25 cellular contexts compared by ENCODE assay signal in the genomic region with DNA sequence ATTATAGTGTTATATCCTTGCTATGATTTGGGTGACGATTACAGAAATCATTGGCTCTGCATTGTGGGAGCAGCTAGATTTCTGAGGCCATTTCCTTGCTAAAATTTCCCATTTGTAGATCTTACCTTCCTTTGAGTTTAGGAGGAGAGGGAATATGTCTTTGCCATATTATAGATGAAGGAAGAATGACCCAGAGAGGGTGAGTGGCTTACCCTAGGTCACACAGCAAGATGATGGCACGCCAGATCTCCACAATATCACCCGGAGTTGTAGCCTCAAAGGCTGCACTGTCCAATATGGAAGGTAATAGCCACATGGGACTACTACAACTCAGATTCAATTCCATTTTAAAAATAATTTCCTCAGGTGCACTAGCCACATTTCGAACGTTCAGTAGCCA. TPM values are rescaled to one million over a fixed set of nuclear protein-coding genes. Genes with fewer than 3 reads are reported as not detected.
"Had no signal": no experiment of that assay in that cellular context is flagged by ENCODE, and none has a peak within 500 bp of the region (broad histone marks: within the 10 kb centered on the region; RNA-seq: fewer than 3 reads in every experiment).

No MANE protein-coding gene starts in this region.

- H3K27me3 ChIP-seq: ovary had no signal

- H3K4me1 ChIP-seq: esophagus squamous epithelium, lower lobe of right lung, psoas muscle, sigmoid colon, transverse colon, upper lobe of right lung had no signal

- H3K27ac ChIP-seq: esophagus squamous epithelium, lower lobe of right lung, ovary, psoas muscle, sigmoid colon, transverse colon, upper lobe of right lung had no signal

- H3K9me3 Mint-ChIP-seq: dendritic cell treated with granulocyte-macrophage colony-stimulating factor and Interleukin-4, amounts not matched to agents 40 ng/mL and 50 ng/mL, for 4 days; immature natural killer cell; naive thymus-derived CD8-positive, alpha-beta T cell; nephron progenitor cell; stimulated activated memory B cell treated with anti-CD40 and anti-IgM and Interleukin-4, amounts not matched to agents 10 μg/mL and 1 μg/mL and 100 μg/mL, for 72 hours had no signal

- H3K4me3 Mint-ChIP-seq: dendritic cell treated with granulocyte-macrophage colony-stimulating factor and Interleukin-4, amounts not matched to agents 40 ng/mL and 50 ng/mL, for 4 days; immature natural killer cell; naive thymus-derived CD8-positive, alpha-beta T cell; nephron progenitor cell; stimulated activated memory B cell treated with anti-CD40 and anti-IgM and Interleukin-4, amounts not matched to agents 10 μg/mL and 1 μg/mL and 100 μg/mL, for 72 hours had no signal

- H3K4me1 Mint-ChIP-seq: immature natural killer cell; naive thymus-derived CD8-positive, alpha-beta T cell; stimulated activated memory B cell treated with anti-CD40 and anti-IgM and Interleukin-4, amounts not matched to agents 10 μg/mL and 1 μg/mL and 100 μg/mL, for 72 hours had no signal

- H3K4me3 ChIP-seq: esophagus squamous epithelium, lower lobe of right lung, ovary, psoas muscle, sigmoid colon, transverse colon, upper lobe of right lung had no signal

- ATAC-seq: left ventricle myocardium superior; lower lobe of right lung; naive thymus-derived CD8-positive, alpha-beta T cell; psoas muscle; right cardiac atrium; stimulated activated memory B cell treated with anti-CD40 and anti-IgM and Interleukin-4, amounts not matched to agents 10 μg/mL and 1 μg/mL and 100 μg/mL, for 72 hours; stimulated activated naive CD8-positive, alpha-beta T cell treated with anti-CD3 and anti-CD28 coated beads, Interleukin-15, Interleukin-2, amounts not matched to agents 100 U/mL and 50 U/mL, for 24 hours; upper lobe of right lung had no signal

- H3K27me3 Mint-ChIP-seq: dendritic cell treated with granulocyte-macrophage colony-stimulating factor and Interleukin-4, amounts not matched to agents 40 ng/mL and 50 ng/mL, for 4 days had no signal

- H3K36me3 ChIP-seq: esophagus squamous epithelium, lower lobe of right lung, ovary, sigmoid colon, transverse colon, upper lobe of right lung had no signal

- H3K27ac Mint-ChIP-seq: dendritic cell treated with granulocyte-macrophage colony-stimulating factor and Interleukin-4, amounts not matched to agents 40 ng/mL and 50 ng/mL, for 4 days; immature natural killer cell; nephron progenitor cell; stimulated activated memory B cell treated with anti-CD40 and anti-IgM and Interleukin-4, amounts not matched to agents 10 μg/mL and 1 μg/mL and 100 μg/mL, for 72 hours had no signal

- DNase-seq: effector memory CD4-positive, alpha-beta T cell; erythroblast; esophagus squamous epithelium; foreskin melanocyte; hypothalamus; immature natural killer cell; islet precursor cell; kidney glomerular epithelial cell; left ventricle myocardium superior; lower lobe of right lung; naive thymus-derived CD8-positive, alpha-beta T cell; nephron progenitor cell; occipital lobe; ovary; psoas muscle; right cardiac atrium; sigmoid colon; stimulated activated CD4-positive, alpha-beta T cell treated with anti-CD3 and anti-CD28 coated beads, Interleukin-4, amount 100 ng/mL, for 4 hours; stimulated activated naive CD8-positive, alpha-beta T cell treated with anti-CD3 and anti-CD28 coated beads, Interleukin-15, Interleukin-2, amounts not matched to agents 100 U/mL and 50 U/mL, for 24 hours; transverse colon; upper lobe of right lung had no signal

- H3K9me3 ChIP-seq: esophagus squamous epithelium, lower lobe of right lung, ovary, psoas muscle, sigmoid colon, transverse colon, upper lobe of right lung had no signal

- H3K36me3 Mint-ChIP-seq: immature natural killer cell; naive thymus-derived CD8-positive, alpha-beta T cell; stimulated activated memory B cell treated with anti-CD40 and anti-IgM and Interleukin-4, amounts not matched to agents 10 μg/mL and 1 μg/mL and 100 μg/mL, for 72 hours had no signal

RNA-seq across cellular contexts. Expression of a gene that starts 10.3 kb away (rescaled TPM):
- total RNA-seq: lower lobe of right lung; mesenteric fat pad; myocyte; naive thymus-derived CD8-positive, alpha-beta T cell; upper lobe of right lung had no signal
- polyA plus RNA-seq: immature natural killer cell; naive thymus-derived CD8-positive, alpha-beta T cell had no signal
